In genomic region chr9:125493384-125493783, GRCh38 we compare ENCODE assay signal across 1 cellular context.
TF ChIP-seq lines count a peak whose summit lies in the region.

No MANE protein-coding gene starts in this region.

TF ChIP-seq in HepG2, 621 proteins besides CTCF, POLR2A, EP300 and RAD21 (continued from another document and continues in another):
- TF ChIP-seq, protein P1, sequence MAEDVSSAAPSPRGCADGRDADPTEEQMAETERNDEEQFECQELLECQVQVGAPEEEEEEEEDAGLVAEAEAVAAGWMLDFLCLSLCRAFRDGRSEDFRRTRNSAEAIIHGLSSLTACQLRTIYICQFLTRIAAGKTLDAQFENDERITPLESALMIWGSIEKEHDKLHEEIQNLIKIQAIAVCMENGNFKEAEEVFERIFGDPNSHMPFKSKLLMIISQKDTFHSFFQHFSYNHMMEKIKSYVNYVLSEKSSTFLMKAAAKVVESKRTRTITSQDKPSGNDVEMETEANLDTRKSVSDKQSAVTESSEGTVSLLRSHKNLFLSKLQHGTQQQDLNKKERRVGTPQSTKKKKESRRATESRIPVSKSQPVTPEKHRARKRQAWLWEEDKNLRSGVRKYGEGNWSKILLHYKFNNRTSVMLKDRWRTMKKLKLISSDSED (CRISPR knock-in tag; IDR thresholded peaks at IDR 0.05): no peak
- TF ChIP-seq NCOA1 (CRISPR knock-in tag; IDR thresholded peaks at IDR 0.05): no peak
- TF ChIP-seq ZNF143 (CRISPR knock-in tag; IDR thresholded peaks at IDR 0.05): no peak
- TF ChIP-seq, protein P2, sequence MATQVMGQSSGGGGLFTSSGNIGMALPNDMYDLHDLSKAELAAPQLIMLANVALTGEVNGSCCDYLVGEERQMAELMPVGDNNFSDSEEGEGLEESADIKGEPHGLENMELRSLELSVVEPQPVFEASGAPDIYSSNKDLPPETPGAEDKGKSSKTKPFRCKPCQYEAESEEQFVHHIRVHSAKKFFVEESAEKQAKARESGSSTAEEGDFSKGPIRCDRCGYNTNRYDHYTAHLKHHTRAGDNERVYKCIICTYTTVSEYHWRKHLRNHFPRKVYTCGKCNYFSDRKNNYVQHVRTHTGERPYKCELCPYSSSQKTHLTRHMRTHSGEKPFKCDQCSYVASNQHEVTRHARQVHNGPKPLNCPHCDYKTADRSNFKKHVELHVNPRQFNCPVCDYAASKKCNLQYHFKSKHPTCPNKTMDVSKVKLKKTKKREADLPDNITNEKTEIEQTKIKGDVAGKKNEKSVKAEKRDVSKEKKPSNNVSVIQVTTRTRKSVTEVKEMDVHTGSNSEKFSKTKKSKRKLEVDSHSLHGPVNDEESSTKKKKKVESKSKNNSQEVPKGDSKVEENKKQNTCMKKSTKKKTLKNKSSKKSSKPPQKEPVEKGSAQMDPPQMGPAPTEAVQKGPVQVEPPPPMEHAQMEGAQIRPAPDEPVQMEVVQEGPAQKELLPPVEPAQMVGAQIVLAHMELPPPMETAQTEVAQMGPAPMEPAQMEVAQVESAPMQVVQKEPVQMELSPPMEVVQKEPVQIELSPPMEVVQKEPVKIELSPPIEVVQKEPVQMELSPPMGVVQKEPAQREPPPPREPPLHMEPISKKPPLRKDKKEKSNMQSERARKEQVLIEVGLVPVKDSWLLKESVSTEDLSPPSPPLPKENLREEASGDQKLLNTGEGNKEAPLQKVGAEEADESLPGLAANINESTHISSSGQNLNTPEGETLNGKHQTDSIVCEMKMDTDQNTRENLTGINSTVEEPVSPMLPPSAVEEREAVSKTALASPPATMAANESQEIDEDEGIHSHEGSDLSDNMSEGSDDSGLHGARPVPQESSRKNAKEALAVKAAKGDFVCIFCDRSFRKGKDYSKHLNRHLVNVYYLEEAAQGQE (IDR thresholded peaks at IDR 0.05; ENCODE audit: borderline replicate concordance in 1 of 2, low read depth in 1 of 2, low read length in 2 of 2): no peak
- TF ChIP-seq SALL1 (CRISPR knock-in tag; IDR thresholded peaks at IDR 0.05): peak; percentile 57
- TF ChIP-seq, protein P3, sequence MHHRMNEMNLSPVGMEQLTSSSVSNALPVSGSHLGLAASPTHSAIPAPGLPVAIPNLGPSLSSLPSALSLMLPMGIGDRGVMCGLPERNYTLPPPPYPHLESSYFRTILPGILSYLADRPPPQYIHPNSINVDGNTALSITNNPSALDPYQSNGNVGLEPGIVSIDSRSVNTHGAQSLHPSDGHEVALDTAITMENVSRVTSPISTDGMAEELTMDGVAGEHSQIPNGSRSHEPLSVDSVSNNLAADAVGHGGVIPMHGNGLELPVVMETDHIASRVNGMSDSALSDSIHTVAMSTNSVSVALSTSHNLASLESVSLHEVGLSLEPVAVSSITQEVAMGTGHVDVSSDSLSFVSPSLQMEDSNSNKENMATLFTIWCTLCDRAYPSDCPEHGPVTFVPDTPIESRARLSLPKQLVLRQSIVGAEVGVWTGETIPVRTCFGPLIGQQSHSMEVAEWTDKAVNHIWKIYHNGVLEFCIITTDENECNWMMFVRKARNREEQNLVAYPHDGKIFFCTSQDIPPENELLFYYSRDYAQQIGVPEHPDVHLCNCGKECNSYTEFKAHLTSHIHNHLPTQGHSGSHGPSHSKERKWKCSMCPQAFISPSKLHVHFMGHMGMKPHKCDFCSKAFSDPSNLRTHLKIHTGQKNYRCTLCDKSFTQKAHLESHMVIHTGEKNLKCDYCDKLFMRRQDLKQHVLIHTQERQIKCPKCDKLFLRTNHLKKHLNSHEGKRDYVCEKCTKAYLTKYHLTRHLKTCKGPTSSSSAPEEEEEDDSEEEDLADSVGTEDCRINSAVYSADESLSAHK (CRISPR knock-in tag; IDR thresholded peaks at IDR 0.05; ENCODE audit: borderline replicate concordance): no peak
- TF ChIP-seq, protein P4, sequence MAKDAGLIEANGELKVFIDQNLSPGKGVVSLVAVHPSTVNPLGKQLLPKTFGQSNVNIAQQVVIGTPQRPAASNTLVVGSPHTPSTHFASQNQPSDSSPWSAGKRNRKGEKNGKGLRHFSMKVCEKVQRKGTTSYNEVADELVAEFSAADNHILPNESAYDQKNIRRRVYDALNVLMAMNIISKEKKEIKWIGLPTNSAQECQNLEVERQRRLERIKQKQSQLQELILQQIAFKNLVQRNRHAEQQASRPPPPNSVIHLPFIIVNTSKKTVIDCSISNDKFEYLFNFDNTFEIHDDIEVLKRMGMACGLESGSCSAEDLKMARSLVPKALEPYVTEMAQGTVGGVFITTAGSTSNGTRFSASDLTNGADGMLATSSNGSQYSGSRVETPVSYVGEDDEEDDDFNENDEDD (CRISPR knock-in tag; IDR thresholded peaks at IDR 0.05; ENCODE audit: borderline replicate concordance): peak; percentile 22; the same call in 1 of the 2 replicates
- no peak for TF ChIP-seq KLF13 (CRISPR knock-in tag; IDR thresholded peaks at IDR 0.05)
- TF ChIP-seq, protein P5, sequence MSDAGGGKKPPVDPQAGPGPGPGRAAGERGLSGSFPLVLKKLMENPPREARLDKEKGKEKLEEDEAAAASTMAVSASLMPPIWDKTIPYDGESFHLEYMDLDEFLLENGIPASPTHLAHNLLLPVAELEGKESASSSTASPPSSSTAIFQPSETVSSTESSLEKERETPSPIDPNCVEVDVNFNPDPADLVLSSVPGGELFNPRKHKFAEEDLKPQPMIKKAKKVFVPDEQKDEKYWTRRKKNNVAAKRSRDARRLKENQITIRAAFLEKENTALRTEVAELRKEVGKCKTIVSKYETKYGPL (CRISPR knock-in tag; IDR thresholded peaks at IDR 0.05): no peak
- no peak for TF ChIP-seq MEIS1 (CRISPR knock-in tag; IDR thresholded peaks at IDR 0.05; ENCODE audit: borderline replicate concordance)
- TF ChIP-seq SP2 (CRISPR knock-in tag; IDR thresholded peaks at IDR 0.05): no peak
- no peak for TF ChIP-seq ZNF512B (CRISPR knock-in tag; IDR thresholded peaks at IDR 0.05; ENCODE audit: borderline replicate concordance)
- TF ChIP-seq SP140L (CRISPR knock-in tag; IDR thresholded peaks at IDR 0.05; ENCODE audit: borderline replicate concordance): no peak
- TF ChIP-seq, protein P6, sequence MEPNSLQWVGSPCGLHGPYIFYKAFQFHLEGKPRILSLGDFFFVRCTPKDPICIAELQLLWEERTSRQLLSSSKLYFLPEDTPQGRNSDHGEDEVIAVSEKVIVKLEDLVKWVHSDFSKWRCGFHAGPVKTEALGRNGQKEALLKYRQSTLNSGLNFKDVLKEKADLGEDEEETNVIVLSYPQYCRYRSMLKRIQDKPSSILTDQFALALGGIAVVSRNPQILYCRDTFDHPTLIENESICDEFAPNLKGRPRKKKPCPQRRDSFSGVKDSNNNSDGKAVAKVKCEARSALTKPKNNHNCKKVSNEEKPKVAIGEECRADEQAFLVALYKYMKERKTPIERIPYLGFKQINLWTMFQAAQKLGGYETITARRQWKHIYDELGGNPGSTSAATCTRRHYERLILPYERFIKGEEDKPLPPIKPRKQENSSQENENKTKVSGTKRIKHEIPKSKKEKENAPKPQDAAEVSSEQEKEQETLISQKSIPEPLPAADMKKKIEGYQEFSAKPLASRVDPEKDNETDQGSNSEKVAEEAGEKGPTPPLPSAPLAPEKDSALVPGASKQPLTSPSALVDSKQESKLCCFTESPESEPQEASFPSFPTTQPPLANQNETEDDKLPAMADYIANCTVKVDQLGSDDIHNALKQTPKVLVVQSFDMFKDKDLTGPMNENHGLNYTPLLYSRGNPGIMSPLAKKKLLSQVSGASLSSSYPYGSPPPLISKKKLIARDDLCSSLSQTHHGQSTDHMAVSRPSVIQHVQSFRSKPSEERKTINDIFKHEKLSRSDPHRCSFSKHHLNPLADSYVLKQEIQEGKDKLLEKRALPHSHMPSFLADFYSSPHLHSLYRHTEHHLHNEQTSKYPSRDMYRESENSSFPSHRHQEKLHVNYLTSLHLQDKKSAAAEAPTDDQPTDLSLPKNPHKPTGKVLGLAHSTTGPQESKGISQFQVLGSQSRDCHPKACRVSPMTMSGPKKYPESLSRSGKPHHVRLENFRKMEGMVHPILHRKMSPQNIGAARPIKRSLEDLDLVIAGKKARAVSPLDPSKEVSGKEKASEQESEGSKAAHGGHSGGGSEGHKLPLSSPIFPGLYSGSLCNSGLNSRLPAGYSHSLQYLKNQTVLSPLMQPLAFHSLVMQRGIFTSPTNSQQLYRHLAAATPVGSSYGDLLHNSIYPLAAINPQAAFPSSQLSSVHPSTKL (CRISPR knock-in tag; IDR thresholded peaks at IDR 0.05): peak; percentile 77
- peak; percentile 98 for TF ChIP-seq HNF1A (IDR thresholded peaks at IDR 0.05; ENCODE audit: low read depth)
- TF ChIP-seq HNF1A (CRISPR knock-in tag; IDR thresholded peaks at IDR 0.05; ENCODE audit: borderline replicate concordance): peak; percentile 99
- TF ChIP-seq CBX2 (IDR thresholded peaks at IDR 0.05; ENCODE audit: low read depth, low read length): no peak
- no peak for TF ChIP-seq CBX2 (CRISPR knock-in tag; IDR thresholded peaks at IDR 0.05; ENCODE audit: low read depth)
- TF ChIP-seq ZNF546 (CRISPR knock-in tag; conservative IDR thresholded peaks at IDR 0.05): no peak
- TF ChIP-seq GTF3A (CRISPR knock-in tag; conservative IDR thresholded peaks at IDR 0.05): no peak
- TF ChIP-seq, protein P7, sequence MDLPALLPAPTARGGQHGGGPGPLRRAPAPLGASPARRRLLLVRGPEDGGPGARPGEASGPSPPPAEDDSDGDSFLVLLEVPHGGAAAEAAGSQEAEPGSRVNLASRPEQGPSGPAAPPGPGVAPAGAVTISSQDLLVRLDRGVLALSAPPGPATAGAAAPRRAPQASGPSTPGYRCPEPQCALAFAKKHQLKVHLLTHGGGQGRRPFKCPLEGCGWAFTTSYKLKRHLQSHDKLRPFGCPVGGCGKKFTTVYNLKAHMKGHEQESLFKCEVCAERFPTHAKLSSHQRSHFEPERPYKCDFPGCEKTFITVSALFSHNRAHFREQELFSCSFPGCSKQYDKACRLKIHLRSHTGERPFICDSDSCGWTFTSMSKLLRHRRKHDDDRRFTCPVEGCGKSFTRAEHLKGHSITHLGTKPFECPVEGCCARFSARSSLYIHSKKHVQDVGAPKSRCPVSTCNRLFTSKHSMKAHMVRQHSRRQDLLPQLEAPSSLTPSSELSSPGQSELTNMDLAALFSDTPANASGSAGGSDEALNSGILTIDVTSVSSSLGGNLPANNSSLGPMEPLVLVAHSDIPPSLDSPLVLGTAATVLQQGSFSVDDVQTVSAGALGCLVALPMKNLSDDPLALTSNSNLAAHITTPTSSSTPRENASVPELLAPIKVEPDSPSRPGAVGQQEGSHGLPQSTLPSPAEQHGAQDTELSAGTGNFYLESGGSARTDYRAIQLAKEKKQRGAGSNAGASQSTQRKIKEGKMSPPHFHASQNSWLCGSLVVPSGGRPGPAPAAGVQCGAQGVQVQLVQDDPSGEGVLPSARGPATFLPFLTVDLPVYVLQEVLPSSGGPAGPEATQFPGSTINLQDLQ (CRISPR knock-in tag; IDR thresholded peaks at IDR 0.05): no peak
- TF ChIP-seq EED (CRISPR knock-in tag; IDR thresholded peaks at IDR 0.05): no peak
- TF ChIP-seq TOPORS (CRISPR knock-in tag; IDR thresholded peaks at IDR 0.05): no peak
- no peak for TF ChIP-seq REXO4 (CRISPR knock-in tag; IDR thresholded peaks at IDR 0.05; ENCODE audit: borderline replicate concordance)
- TF ChIP-seq MEF2D (CRISPR knock-in tag; IDR thresholded peaks at IDR 0.05): no peak
- TF ChIP-seq KDM3A (CRISPR knock-in tag; IDR thresholded peaks at IDR 0.05; ENCODE audit: low read depth): no peak
- TF ChIP-seq NCOA5 (CRISPR knock-in tag; IDR thresholded peaks at IDR 0.05): no peak
- TF ChIP-seq PTBP1 (IDR thresholded peaks at IDR 0.05; ENCODE audit: low read depth, low read length, poor library complexity, severe bottlenecking): no peak
- no peak for TF ChIP-seq ZNF746 (CRISPR knock-in tag; IDR thresholded peaks at IDR 0.05)
